Comparison of ENCODE assay signal across 1 cellular context in genomic region chr11:6402061-6402470, GRCh38.
TF ChIP-seq lines count a peak whose summit lies in the region.

No MANE protein-coding gene starts in this region.

TF ChIP-seq in HepG2, 621 proteins besides CTCF, POLR2A, EP300 and RAD21 (continues in another document):
- TF ChIP-seq SP5 (CRISPR knock-in tag; IDR thresholded peaks at IDR 0.05; ENCODE audit: borderline replicate concordance, low read depth), result 0 out of 2 replicates have a peak, but pooled peaks have one; percentile 24
- TF ChIP-seq, protein P1, sequence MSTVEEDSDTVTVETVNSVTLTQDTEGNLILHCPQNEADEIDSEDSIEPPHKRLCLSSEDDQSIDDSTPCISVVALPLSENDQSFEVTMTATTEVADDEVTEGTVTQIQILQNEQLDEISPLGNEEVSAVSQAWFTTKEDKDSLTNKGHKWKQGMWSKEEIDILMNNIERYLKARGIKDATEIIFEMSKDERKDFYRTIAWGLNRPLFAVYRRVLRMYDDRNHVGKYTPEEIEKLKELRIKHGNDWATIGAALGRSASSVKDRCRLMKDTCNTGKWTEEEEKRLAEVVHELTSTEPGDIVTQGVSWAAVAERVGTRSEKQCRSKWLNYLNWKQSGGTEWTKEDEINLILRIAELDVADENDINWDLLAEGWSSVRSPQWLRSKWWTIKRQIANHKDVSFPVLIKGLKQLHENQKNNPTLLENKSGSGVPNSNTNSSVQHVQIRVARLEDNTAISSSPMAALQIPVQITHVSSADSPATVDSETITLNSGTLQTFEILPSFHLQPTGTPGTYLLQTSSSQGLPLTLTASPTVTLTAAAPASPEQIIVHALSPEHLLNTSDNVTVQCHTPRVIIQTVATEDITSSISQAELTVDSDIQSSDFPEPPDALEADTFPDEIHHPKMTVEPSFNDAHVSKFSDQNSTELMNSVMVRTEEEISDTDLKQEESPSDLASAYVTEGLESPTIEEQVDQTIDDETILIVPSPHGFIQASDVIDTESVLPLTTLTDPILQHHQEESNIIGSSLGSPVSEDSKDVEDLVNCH (CRISPR knock-in tag; IDR thresholded peaks at IDR 0.05), result no peak
- TF ChIP-seq GTF3A (CRISPR knock-in tag; conservative IDR thresholded peaks at IDR 0.05), result no peak
- no peak for TF ChIP-seq NONO (IDR thresholded peaks at IDR 0.05)
- no peak for TF ChIP-seq NONO (CRISPR knock-in tag; conservative IDR thresholded peaks at IDR 0.05)
- no peak for TF ChIP-seq ARID2 (CRISPR knock-in tag; IDR thresholded peaks at IDR 0.05; ENCODE audit: borderline replicate concordance)
- no peak for TF ChIP-seq HOXA5 (CRISPR knock-in tag; IDR thresholded peaks at IDR 0.05)
- no peak for TF ChIP-seq TGIF2 (CRISPR knock-in tag; IDR thresholded peaks at IDR 0.05)
- no peak for TF ChIP-seq IRF2 (CRISPR knock-in tag; IDR thresholded peaks at IDR 0.05)
- peak; percentile 62 for TF ChIP-seq ZNF687 (CRISPR knock-in tag; IDR thresholded peaks at IDR 0.05)
- TF ChIP-seq NFATC3 (CRISPR knock-in tag; IDR thresholded peaks at IDR 0.05), result no peak
- TF ChIP-seq HNRNPH1 (optimal IDR thresholded peaks at IDR 0.05; ENCODE audit: low read depth, low read length), result no peak
- TF ChIP-seq, protein P2, sequence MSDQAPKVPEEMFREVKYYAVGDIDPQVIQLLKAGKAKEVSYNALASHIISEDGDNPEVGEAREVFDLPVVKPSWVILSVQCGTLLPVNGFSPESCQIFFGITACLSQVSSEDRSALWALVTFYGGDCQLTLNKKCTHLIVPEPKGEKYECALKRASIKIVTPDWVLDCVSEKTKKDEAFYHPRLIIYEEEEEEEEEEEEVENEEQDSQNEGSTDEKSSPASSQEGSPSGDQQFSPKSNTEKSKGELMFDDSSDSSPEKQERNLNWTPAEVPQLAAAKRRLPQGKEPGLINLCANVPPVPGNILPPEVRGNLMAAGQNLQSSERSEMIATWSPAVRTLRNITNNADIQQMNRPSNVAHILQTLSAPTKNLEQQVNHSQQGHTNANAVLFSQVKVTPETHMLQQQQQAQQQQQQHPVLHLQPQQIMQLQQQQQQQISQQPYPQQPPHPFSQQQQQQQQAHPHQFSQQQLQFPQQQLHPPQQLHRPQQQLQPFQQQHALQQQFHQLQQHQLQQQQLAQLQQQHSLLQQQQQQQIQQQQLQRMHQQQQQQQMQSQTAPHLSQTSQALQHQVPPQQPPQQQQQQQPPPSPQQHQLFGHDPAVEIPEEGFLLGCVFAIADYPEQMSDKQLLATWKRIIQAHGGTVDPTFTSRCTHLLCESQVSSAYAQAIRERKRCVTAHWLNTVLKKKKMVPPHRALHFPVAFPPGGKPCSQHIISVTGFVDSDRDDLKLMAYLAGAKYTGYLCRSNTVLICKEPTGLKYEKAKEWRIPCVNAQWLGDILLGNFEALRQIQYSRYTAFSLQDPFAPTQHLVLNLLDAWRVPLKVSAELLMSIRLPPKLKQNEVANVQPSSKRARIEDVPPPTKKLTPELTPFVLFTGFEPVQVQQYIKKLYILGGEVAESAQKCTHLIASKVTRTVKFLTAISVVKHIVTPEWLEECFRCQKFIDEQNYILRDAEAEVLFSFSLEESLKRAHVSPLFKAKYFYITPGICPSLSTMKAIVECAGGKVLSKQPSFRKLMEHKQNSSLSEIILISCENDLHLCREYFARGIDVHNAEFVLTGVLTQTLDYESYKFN (CRISPR knock-in tag; conservative IDR thresholded peaks at IDR 0.05), result peak; percentile 64
- TF ChIP-seq, protein P3, sequence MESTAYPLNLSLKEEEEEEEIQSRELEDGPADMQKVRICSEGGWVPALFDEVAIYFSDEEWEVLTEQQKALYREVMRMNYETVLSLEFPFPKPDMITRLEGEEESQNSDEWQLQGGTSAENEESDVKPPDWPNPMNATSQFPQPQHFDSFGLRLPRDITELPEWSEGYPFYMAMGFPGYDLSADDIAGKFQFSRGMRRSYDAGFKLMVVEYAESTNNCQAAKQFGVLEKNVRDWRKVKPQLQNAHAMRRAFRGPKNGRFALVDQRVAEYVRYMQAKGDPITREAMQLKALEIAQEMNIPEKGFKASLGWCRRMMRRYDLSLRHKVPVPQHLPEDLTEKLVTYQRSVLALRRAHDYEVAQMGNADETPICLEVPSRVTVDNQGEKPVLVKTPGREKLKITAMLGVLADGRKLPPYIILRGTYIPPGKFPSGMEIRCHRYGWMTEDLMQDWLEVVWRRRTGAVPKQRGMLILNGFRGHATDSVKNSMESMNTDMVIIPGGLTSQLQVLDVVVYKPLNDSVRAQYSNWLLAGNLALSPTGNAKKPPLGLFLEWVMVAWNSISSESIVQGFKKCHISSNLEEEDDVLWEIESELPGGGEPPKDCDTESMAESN (CRISPR knock-in tag; conservative IDR thresholded peaks at IDR 0.05), result no peak
- TF ChIP-seq FOXP4 (CRISPR knock-in tag; IDR thresholded peaks at IDR 0.05), result peak; percentile 33; the same call in 1 of the 2 replicates
- peak; percentile 17; the same call in 1 of the 2 replicates for TF ChIP-seq MED1 (CRISPR knock-in tag; IDR thresholded peaks at IDR 0.05)
- TF ChIP-seq MTA1 (CRISPR knock-in tag; IDR thresholded peaks at IDR 0.05; ENCODE audit: borderline replicate concordance), result 0 out of 2 replicates have a peak, but pooled peaks have one; percentile 25
- no peak for TF ChIP-seq ZMAT3 (CRISPR knock-in tag; conservative IDR thresholded peaks at IDR 0.05)
- no peak for TF ChIP-seq HOXA7 (CRISPR knock-in tag; IDR thresholded peaks at IDR 0.05)
- TF ChIP-seq ZNF331 (CRISPR knock-in tag; IDR thresholded peaks at IDR 0.05), result no peak
- peak; percentile 47; the same call in 1 of the 2 replicates for TF ChIP-seq HOXA3 (CRISPR knock-in tag; IDR thresholded peaks at IDR 0.05)
- TF ChIP-seq TRIM24 (CRISPR knock-in tag; IDR thresholded peaks at IDR 0.05), result no peak
- 0 out of 2 replicates have a peak, but pooled peaks have one; percentile 22 for TF ChIP-seq RXRA (CRISPR knock-in tag; IDR thresholded peaks at IDR 0.05)
- TF ChIP-seq TP53 (CRISPR knock-in tag; conservative IDR thresholded peaks at IDR 0.05), result no peak
- 0 out of 2 replicates have a peak, but pooled peaks have one; percentile 51 for TF ChIP-seq FOXC1 (CRISPR knock-in tag; IDR thresholded peaks at IDR 0.05; ENCODE audit: borderline replicate concordance)
- TF ChIP-seq SOX13 (IDR thresholded peaks at IDR 0.05), result no peak
- 0 out of 4 replicates have a peak, but pooled peaks of 1 of the 2 experiments have one; percentile 36 for TF ChIP-seq SOX13 (CRISPR knock-in tag; conservative IDR thresholded peaks at IDR 0.05 in 1 of 2, IDR thresholded peaks at IDR 0.05 in 1 of 2)
- no peak for TF ChIP-seq SP1 (IDR thresholded peaks at IDR 0.05)
- TF ChIP-seq SP1 (CRISPR knock-in tag; IDR thresholded peaks at IDR 0.05), result no peak
- TF ChIP-seq, protein P4, sequence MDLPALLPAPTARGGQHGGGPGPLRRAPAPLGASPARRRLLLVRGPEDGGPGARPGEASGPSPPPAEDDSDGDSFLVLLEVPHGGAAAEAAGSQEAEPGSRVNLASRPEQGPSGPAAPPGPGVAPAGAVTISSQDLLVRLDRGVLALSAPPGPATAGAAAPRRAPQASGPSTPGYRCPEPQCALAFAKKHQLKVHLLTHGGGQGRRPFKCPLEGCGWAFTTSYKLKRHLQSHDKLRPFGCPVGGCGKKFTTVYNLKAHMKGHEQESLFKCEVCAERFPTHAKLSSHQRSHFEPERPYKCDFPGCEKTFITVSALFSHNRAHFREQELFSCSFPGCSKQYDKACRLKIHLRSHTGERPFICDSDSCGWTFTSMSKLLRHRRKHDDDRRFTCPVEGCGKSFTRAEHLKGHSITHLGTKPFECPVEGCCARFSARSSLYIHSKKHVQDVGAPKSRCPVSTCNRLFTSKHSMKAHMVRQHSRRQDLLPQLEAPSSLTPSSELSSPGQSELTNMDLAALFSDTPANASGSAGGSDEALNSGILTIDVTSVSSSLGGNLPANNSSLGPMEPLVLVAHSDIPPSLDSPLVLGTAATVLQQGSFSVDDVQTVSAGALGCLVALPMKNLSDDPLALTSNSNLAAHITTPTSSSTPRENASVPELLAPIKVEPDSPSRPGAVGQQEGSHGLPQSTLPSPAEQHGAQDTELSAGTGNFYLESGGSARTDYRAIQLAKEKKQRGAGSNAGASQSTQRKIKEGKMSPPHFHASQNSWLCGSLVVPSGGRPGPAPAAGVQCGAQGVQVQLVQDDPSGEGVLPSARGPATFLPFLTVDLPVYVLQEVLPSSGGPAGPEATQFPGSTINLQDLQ (CRISPR knock-in tag; IDR thresholded peaks at IDR 0.05), result no peak
- TF ChIP-seq NR2F6 (IDR thresholded peaks at IDR 0.05), result peak; percentile 76
- peak; percentile 76 for TF ChIP-seq NR2F6 (CRISPR knock-in tag; IDR thresholded peaks at IDR 0.05)
- peak; percentile 82; the same call in 1 of the 2 replicates for TF ChIP-seq ZNF292 (CRISPR knock-in tag; IDR thresholded peaks at IDR 0.05; ENCODE audit: borderline replicate concordance, low read depth)
- no peak for TF ChIP-seq HIVEP1 (CRISPR knock-in tag; IDR thresholded peaks at IDR 0.05)
- TF ChIP-seq NBN (conservative IDR thresholded peaks at IDR 0.05), result no peak
- TF ChIP-seq SMAD9 (CRISPR knock-in tag; IDR thresholded peaks at IDR 0.05), result no peak
- no peak for TF ChIP-seq ZNF761 (CRISPR knock-in tag; conservative IDR thresholded peaks at IDR 0.05)
- TF ChIP-seq, protein P5, sequence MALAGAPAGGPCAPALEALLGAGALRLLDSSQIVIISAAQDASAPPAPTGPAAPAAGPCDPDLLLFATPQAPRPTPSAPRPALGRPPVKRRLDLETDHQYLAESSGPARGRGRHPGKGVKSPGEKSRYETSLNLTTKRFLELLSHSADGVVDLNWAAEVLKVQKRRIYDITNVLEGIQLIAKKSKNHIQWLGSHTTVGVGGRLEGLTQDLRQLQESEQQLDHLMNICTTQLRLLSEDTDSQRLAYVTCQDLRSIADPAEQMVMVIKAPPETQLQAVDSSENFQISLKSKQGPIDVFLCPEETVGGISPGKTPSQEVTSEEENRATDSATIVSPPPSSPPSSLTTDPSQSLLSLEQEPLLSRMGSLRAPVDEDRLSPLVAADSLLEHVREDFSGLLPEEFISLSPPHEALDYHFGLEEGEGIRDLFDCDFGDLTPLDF (CRISPR knock-in tag; IDR thresholded peaks at IDR 0.05), result no peak
- TF ChIP-seq GABPB1 (CRISPR knock-in tag; IDR thresholded peaks at IDR 0.05), result peak; percentile 21; the same call in 1 of the 2 replicates
- TF ChIP-seq LCORL (IDR thresholded peaks at IDR 0.05), result no peak
- TF ChIP-seq LCORL (CRISPR knock-in tag; IDR thresholded peaks at IDR 0.05), result 0 out of 2 replicates have a peak, but pooled peaks have one; percentile 40
- no peak for TF ChIP-seq CHD4 (IDR thresholded peaks at IDR 0.05; ENCODE audit: borderline replicate concordance, low read length)
- peak; percentile 56 for TF ChIP-seq ZFY (CRISPR knock-in tag; IDR thresholded peaks at IDR 0.05)
- no peak for TF ChIP-seq ARID3A (IDR thresholded peaks at IDR 0.05; ENCODE audit: low read depth, low read length)
- TF ChIP-seq, protein P6, sequence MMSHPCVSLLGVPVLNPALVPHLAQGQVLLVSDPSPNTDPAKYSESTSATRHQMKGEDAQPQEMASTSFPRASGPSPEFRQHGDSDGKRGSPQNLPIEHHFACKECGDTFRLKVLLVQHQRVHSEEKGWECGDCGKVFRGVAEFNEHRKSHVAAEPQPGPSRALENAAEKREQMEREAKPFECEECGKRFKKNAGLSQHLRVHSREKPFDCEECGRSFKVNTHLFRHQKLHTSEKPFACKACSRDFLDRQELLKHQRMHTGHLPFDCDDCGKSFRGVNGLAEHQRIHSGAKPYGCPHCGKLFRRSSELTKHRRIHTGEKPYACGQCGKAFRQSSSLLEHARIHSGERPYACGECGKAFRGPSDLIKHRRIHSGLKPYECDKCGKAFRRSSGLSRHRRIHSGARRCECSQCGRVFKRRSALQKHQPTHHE (CRISPR knock-in tag; IDR thresholded peaks at IDR 0.05; ENCODE audit: borderline replicate concordance), result no peak
